ENCODE assay signal across 1 cellular context in genomic region chr2:65130440-65131175, GRCh38.
A peak's percentile ranks its signal among the peaks of the same experiment; 100 is the strongest.
TF ChIP-seq lines count a peak whose summit lies in the region.

No MANE protein-coding gene starts in this region.

TF ChIP-seq in HepG2, 621 proteins besides CTCF, POLR2A, EP300 and RAD21 (continued from another document and continues in another):
- TF ChIP-seq IRX3 (CRISPR knock-in tag; IDR thresholded peaks at IDR 0.05; ENCODE audit: borderline replicate concordance, low read depth), result no peak
- no peak for TF ChIP-seq ZNF17 (CRISPR knock-in tag; IDR thresholded peaks at IDR 0.05)
- peak; percentile 18 for TF ChIP-seq ZEB1 (IDR thresholded peaks at IDR 0.05; ENCODE audit: insufficient replicate concordance, low read depth)
- no peak for TF ChIP-seq IKZF4 (CRISPR knock-in tag; IDR thresholded peaks at IDR 0.05; ENCODE audit: borderline replicate concordance, low read depth, not compliant biosample characterization)
- TF ChIP-seq TBX3 (IDR thresholded peaks at IDR 0.05; ENCODE audit: borderline replicate concordance), result no peak
- TF ChIP-seq NR0B2 (CRISPR knock-in tag; IDR thresholded peaks at IDR 0.05), result no peak
- no peak for TF ChIP-seq ZNF746 (CRISPR knock-in tag; IDR thresholded peaks at IDR 0.05)
- TF ChIP-seq CBX5 (CRISPR knock-in tag; IDR thresholded peaks at IDR 0.05; ENCODE audit: borderline replicate concordance), result peak; percentile 44; the same call in 1 of the 2 replicates
- no peak; the same call in 1 of the 2 replicates for TF ChIP-seq ZNF142 (CRISPR knock-in tag; IDR thresholded peaks at IDR 0.05)
- 0 out of 2 replicates have a peak, but pooled peaks have one; percentile 45 for TF ChIP-seq ZNF670 (CRISPR knock-in tag; IDR thresholded peaks at IDR 0.05; ENCODE audit: borderline replicate concordance)
- peak; percentile 63; the same call in 1 of the 2 replicates for TF ChIP-seq CREM (IDR thresholded peaks at IDR 0.05)
- TF ChIP-seq CREM (CRISPR knock-in tag; IDR thresholded peaks at IDR 0.05), result no peak
- peak; percentile 24 for TF ChIP-seq ZNF644 (CRISPR knock-in tag; IDR thresholded peaks at IDR 0.05; ENCODE audit: low read depth)
- TF ChIP-seq STAG1 (CRISPR knock-in tag; IDR thresholded peaks at IDR 0.05), result peak; percentile 22; the same call in 1 of the 2 replicates
- 0 out of 2 replicates have a peak, but pooled peaks have one; percentile 16 for TF ChIP-seq SALL2 (CRISPR knock-in tag; IDR thresholded peaks at IDR 0.05)
- no peak for TF ChIP-seq CREB1 (IDR thresholded peaks at IDR 0.05)
- TF ChIP-seq CREB1 (CRISPR knock-in tag; IDR thresholded peaks at IDR 0.05), result no peak
- no peak for TF ChIP-seq ZNF878 (CRISPR knock-in tag; IDR thresholded peaks at IDR 0.05)
- 0 out of 2 replicates have a peak, but pooled peaks have one; percentile 21 for TF ChIP-seq ZSCAN12 (CRISPR knock-in tag; IDR thresholded peaks at IDR 0.05)
- peak; percentile 6; the same call in 1 of the 2 replicates for TF ChIP-seq UBTF (CRISPR knock-in tag; IDR thresholded peaks at IDR 0.05)
- TF ChIP-seq ZNF3 (CRISPR knock-in tag; IDR thresholded peaks at IDR 0.05), result no peak; the same call in 1 of the 2 replicates
- no peak for TF ChIP-seq ZNF296 (CRISPR knock-in tag; conservative IDR thresholded peaks at IDR 0.05)
- TF ChIP-seq SNRNP70 (IDR thresholded peaks at IDR 0.05; ENCODE audit: low read depth, low read length), result no peak
- peak; percentile 15; the same call in 1 of the 2 replicates for TF ChIP-seq ZNF230 (CRISPR knock-in tag; IDR thresholded peaks at IDR 0.05)
- TF ChIP-seq BHLHE40 (IDR thresholded peaks at IDR 0.05; ENCODE audit: low read length), result no peak
- TF ChIP-seq NKX3-1 (CRISPR knock-in tag; IDR thresholded peaks at IDR 0.05), result 0 out of 2 replicates have a peak, but pooled peaks have one; percentile 49
- TF ChIP-seq TP53 (CRISPR knock-in tag; conservative IDR thresholded peaks at IDR 0.05), result no peak
- TF ChIP-seq ZNF83 (CRISPR knock-in tag; IDR thresholded peaks at IDR 0.05; ENCODE audit: borderline replicate concordance), result no peak
- peak; percentile 60; the same call in 1 of the 2 replicates for TF ChIP-seq FOXC1 (CRISPR knock-in tag; IDR thresholded peaks at IDR 0.05; ENCODE audit: borderline replicate concordance)
- no peak for TF ChIP-seq ZNF563 (CRISPR knock-in tag; IDR thresholded peaks at IDR 0.05)
- no peak for TF ChIP-seq ZKSCAN8 (CRISPR knock-in tag; IDR thresholded peaks at IDR 0.05; ENCODE audit: borderline replicate concordance)
- peak; percentile 35; the same call in 1 of the 2 replicates for TF ChIP-seq SAP130 (CRISPR knock-in tag; IDR thresholded peaks at IDR 0.05; ENCODE audit: low read depth)
- no peak for TF ChIP-seq MATR3 (CRISPR knock-in tag; IDR thresholded peaks at IDR 0.05)
- no peak for TF ChIP-seq SETDB1 (CRISPR knock-in tag; IDR thresholded peaks at IDR 0.05; ENCODE audit: borderline replicate concordance)
- no peak for TF ChIP-seq RNF2 (conservative IDR thresholded peaks at IDR 0.05; ENCODE audit: low read depth)
- TF ChIP-seq TMF1 (CRISPR knock-in tag; IDR thresholded peaks at IDR 0.05; ENCODE audit: low read depth), result no peak
- TF ChIP-seq POGZ (CRISPR knock-in tag; IDR thresholded peaks at IDR 0.05), result no peak
- peak; percentile 75; the same call in 1 of the 2 replicates for TF ChIP-seq ZNF292 (CRISPR knock-in tag; IDR thresholded peaks at IDR 0.05; ENCODE audit: borderline replicate concordance, low read depth)
- TF ChIP-seq ZNF652 (CRISPR knock-in tag; IDR thresholded peaks at IDR 0.05; ENCODE audit: borderline replicate concordance, low read depth), result no peak
- TF ChIP-seq REL (CRISPR knock-in tag; conservative IDR thresholded peaks at IDR 0.05), result 0 out of 2 replicates have a peak, but pooled peaks have one; percentile 26
- TF ChIP-seq ZNF264 (CRISPR knock-in tag; IDR thresholded peaks at IDR 0.05), result peak; percentile 23; the same call in 1 of the 2 replicates
- no peak for TF ChIP-seq ZNF263 (CRISPR knock-in tag; IDR thresholded peaks at IDR 0.05)
- no peak for TF ChIP-seq ZSCAN22 (CRISPR knock-in tag; IDR thresholded peaks at IDR 0.05)
- TF ChIP-seq IRF1 (CRISPR knock-in tag; IDR thresholded peaks at IDR 0.05; ENCODE audit: low read depth), result no peak
- peak; percentile 22; the same call in 1 of the 2 replicates for TF ChIP-seq ZBTB7B (CRISPR knock-in tag; IDR thresholded peaks at IDR 0.05)
- TF ChIP-seq HES4 (CRISPR knock-in tag; IDR thresholded peaks at IDR 0.05; ENCODE audit: borderline replicate concordance), result no peak
- TF ChIP-seq HINFP (CRISPR knock-in tag; IDR thresholded peaks at IDR 0.05; ENCODE audit: low read depth), result peak; percentile 70; the same call in 1 of the 2 replicates
- TF ChIP-seq ARID3A (IDR thresholded peaks at IDR 0.05; ENCODE audit: low read depth, low read length), result no peak
- TF ChIP-seq KAT2B (IDR thresholded peaks at IDR 0.05; ENCODE audit: borderline replicate concordance, low read depth, low read length), result no peak
- TF ChIP-seq BCL6 (CRISPR knock-in tag; IDR thresholded peaks at IDR 0.05), result no peak
- no peak for TF ChIP-seq ZNF773 (CRISPR knock-in tag; IDR thresholded peaks at IDR 0.05; ENCODE audit: borderline replicate concordance)
- no peak for TF ChIP-seq HOXA7 (CRISPR knock-in tag; IDR thresholded peaks at IDR 0.05)
- no peak for TF ChIP-seq MXD4 (CRISPR knock-in tag; IDR thresholded peaks at IDR 0.05)
- TF ChIP-seq HDAC1 (CRISPR knock-in tag; IDR thresholded peaks at IDR 0.05), result peak; percentile 27; the same call in 1 of the 2 replicates
- TF ChIP-seq ZSCAN21 (CRISPR knock-in tag; IDR thresholded peaks at IDR 0.05; ENCODE audit: borderline replicate concordance), result no peak; the same call in 1 of the 2 replicates
- no peak for TF ChIP-seq SOX6 (IDR thresholded peaks at IDR 0.05)
- 0 out of 2 replicates have a peak, but pooled peaks have one; percentile 15 for TF ChIP-seq SOX6 (CRISPR knock-in tag; IDR thresholded peaks at IDR 0.05)
- TF ChIP-seq FOXO4 (CRISPR knock-in tag; conservative IDR thresholded peaks at IDR 0.05), result no peak
- TF ChIP-seq ZNF589 (CRISPR knock-in tag; conservative IDR thresholded peaks at IDR 0.05), result no peak; the same call in none of the 2 replicates
- TF ChIP-seq ZFP82 (CRISPR knock-in tag; IDR thresholded peaks at IDR 0.05; ENCODE audit: borderline replicate concordance), result peak; percentile 68; the same call in 1 of the 2 replicates
- no peak for TF ChIP-seq RFX3 (CRISPR knock-in tag; IDR thresholded peaks at IDR 0.05)
- peak; percentile 46; the same call in 1 of the 2 replicates for TF ChIP-seq CEBPG (CRISPR knock-in tag; IDR thresholded peaks at IDR 0.05)
- TF ChIP-seq ZNF776 (CRISPR knock-in tag; IDR thresholded peaks at IDR 0.05), result 0 out of 2 replicates have a peak, but pooled peaks have one; percentile 45
- peak; percentile 11 for TF ChIP-seq TAF15 (IDR thresholded peaks at IDR 0.05; ENCODE audit: low read depth, low read length, poor library complexity, severe bottlenecking)
- 0 out of 2 replicates have a peak, but pooled peaks have one; percentile 4 for TF ChIP-seq HNF4G (IDR thresholded peaks at IDR 0.05; ENCODE audit: borderline replicate concordance, low read depth, low read length)
- TF ChIP-seq HNF4G (CRISPR knock-in tag; IDR thresholded peaks at IDR 0.05; ENCODE audit: borderline replicate concordance, low read depth), result no peak
